8 cellular contexts compared by ENCODE assay signal in genomic region chr17:44778656-44779210, GRCh38. TPM values are rescaled to one million over a fixed set of nuclear protein-coding genes. Genes with fewer than 3 reads are reported as not detected.
DNase-seq lines count a peak whose midpoint lies in the region; ATAC-seq, FAIRE-seq and TF ChIP-seq lines count a peak whose summit lies in the region.

No MANE protein-coding gene starts in this region.

- no peak overlapping the region for H2AFZ ChIP-seq in keratinocyte (ENCODE audit: control insufficient read depth, low read length)

- FAIRE-seq in keratinocyte (lab: Jason Lieb, UNC) = no peak

- POLR2A ChIA-PET in activated CD8-positive, alpha-beta T cell treated with anti-CD3 and anti-CD28 coated beads for 36 hours (lab: Charles Lee) = interaction anchor here (0.5 to 1.0 kb wide), 2 partner anchors 86 to 112 kb away, joined by 3 read pairs; no protein-coding TSS in a partner anchor

- TF ChIP-seq POLR2A in uterus (IDR thresholded peaks at IDR 0.05) = no peak

- peaks cover 3% of the 10 kb centered on the region for H3K27me3 Mint-ChIP-seq in activated CD8-positive, alpha-beta T cell treated with anti-CD3 and anti-CD28 coated beads for 36 hours

- TF ChIP-seq CTCF in left ventricle myocardium inferior (IDR thresholded peaks at IDR 0.05; ENCODE audit: borderline replicate concordance) (no peak), keratinocyte (optimal IDR thresholded peaks at IDR 0.05 in 1 of 3, IDR thresholded peaks at IDR 0.05 in 1 of 3, conservative IDR thresholded peaks at IDR 0.05 in 1 of 3; ENCODE audit: extremely low read depth in 1 of 3, insufficient read depth in 2 of 3, low read length in 3 of 3) (no peak), uterus (IDR thresholded peaks at IDR 0.05) (no peak)
- TF ChIP-seq CTCF in activated CD8-positive, alpha-beta T cell treated with anti-CD3 and anti-CD28 coated beads for 36 hours (IDR thresholded peaks at IDR 0.05) = no peak

- H3K4me1 Mint-ChIP-seq in activated CD8-positive, alpha-beta T cell treated with anti-CD3 and anti-CD28 coated beads for 36 hours (ENCODE audit: low read depth) = peaks cover 5% of the 10 kb centered on the region

- H3K27ac ChIP-seq in left ventricle myocardium inferior (replicated peaks) (peak overlapping the region; percentile 93), keratinocyte (ENCODE audit: control insufficient read depth, insufficient read depth, low read length) (no peak overlapping the region), uterus (peak overlapping the region; percentile 78 to 91)

- no peak for DNase-seq in left ventricle myocardium inferior
- no peak for DNase-seq in left ventricle myocardium superior
- no peak for DNase-seq in activated CD8-positive, alpha-beta T cell treated with anti-CD3 and anti-CD28 coated beads for 36 hours
- no peak for DNase-seq in keratinocyte (ENCODE audit: low read depth, low spot score)
- DNase-seq in uterus = no peak
- DNase-seq in NCI-H345 (lab: John Stamatoyannopoulos, UW) = no peak
- no peak for DNase-seq in mesenteric fat pad (ENCODE audit: low spot score)

- peak overlapping the region; percentile 15 for H3K4me3 Mint-ChIP-seq in activated CD8-positive, alpha-beta T cell treated with anti-CD3 and anti-CD28 coated beads for 36 hours

- H3K9ac ChIP-seq in keratinocyte (ENCODE audit: control insufficient read depth, extremely low read depth, insufficient read depth, low read length) = no peak overlapping the region

- H3K9me3 Mint-ChIP-seq in activated CD8-positive, alpha-beta T cell treated with anti-CD3 and anti-CD28 coated beads for 36 hours = no peaks in the 10 kb centered on the region

- intact Hi-C loops in left ventricle myocardium inferior (cut with micrococcal nuclease) = loop anchor here (2.0 to 10.0 kb wide), 2 partner anchors 86 to 236 kb away; no protein-coding TSS in a partner anchor
- intact Hi-C loops in left ventricle myocardium superior (cut with micrococcal nuclease) = loop anchor here (5.0 to 10.0 kb wide), 2 partner anchors 89 to 246 kb away; no protein-coding TSS in a partner anchor
- intact Hi-C loops in activated CD8-positive, alpha-beta T cell treated with anti-CD3 and anti-CD28 coated beads for 36 hours (cut with micrococcal nuclease) = no loop called here
- intact Hi-C loops in uterus (cut with DNase I; ENCODE audit: low total_unique reads) = loop anchor here (5.0 kb wide), 1 partner anchor 89 kb away; no protein-coding TSS in a partner anchor

- no peak for ATAC-seq in left ventricle myocardium superior
- no peak for ATAC-seq in activated CD8-positive, alpha-beta T cell treated with anti-CD3 and anti-CD28 coated beads for 36 hours
- ATAC-seq in HG03432 (IDR thresholded peaks at IDR 0.05; ENCODE audit: unreplicated experiment) = no peak

- H3K27me3 ChIP-seq in left ventricle myocardium inferior (ENCODE audit: low read depth) = peaks cover 1% of the 10 kb centered on the region
- H3K27me3 ChIP-seq in keratinocyte (ENCODE audit: control insufficient read depth, extremely low read depth, insufficient read depth, low read length) = peaks cover 18% of the 10 kb centered on the region
- no peaks in the 10 kb centered on the region for H3K27me3 ChIP-seq in uterus

- CTCF ChIA-PET in activated CD8-positive, alpha-beta T cell treated with anti-CD3 and anti-CD28 coated beads for 36 hours (lab: Charles Lee) = interaction anchor here (0.8 to 13.0 kb wide), 28 partner anchors 13 to 357 kb away, joined by 3 to 205 read pairs (median 5); partner anchors contain the start of genes ACBD4 and EFTUD2

- no peaks in the 10 kb centered on the region for H3K9me1 ChIP-seq in keratinocyte (ENCODE audit: control insufficient read depth, extremely low read depth, insufficient read depth, low read length)

- H3K4me2 ChIP-seq in keratinocyte (ENCODE audit: control insufficient read depth, extremely low read depth, insufficient read depth, low read depth, low read length) = peak overlapping the region; percentile 91

- H3K9me3 ChIP-seq in left ventricle myocardium inferior (replicated peaks) = no peaks in the 10 kb centered on the region
- H3K9me3 ChIP-seq in keratinocyte (ENCODE audit: control insufficient read depth, low read depth, low read length) = no peaks in the 10 kb centered on the region
- no peaks in the 10 kb centered on the region for H3K9me3 ChIP-seq in uterus

- no peak overlapping the region for H3K27ac Mint-ChIP-seq in activated CD8-positive, alpha-beta T cell treated with anti-CD3 and anti-CD28 coated beads for 36 hours

- H3K4me3 ChIP-seq in left ventricle myocardium inferior (peak overlapping the region; percentile 63), keratinocyte (ENCODE audit: control insufficient read depth in 2 of 3, extremely low read depth in 1 of 3, insufficient read depth in 2 of 3, low read depth in 1 of 3, low read length in 3 of 3) (peak overlapping the region in 1 of 3 experiments; percentile 65), uterus (no peak overlapping the region)

- H3K36me3 Mint-ChIP-seq in activated CD8-positive, alpha-beta T cell treated with anti-CD3 and anti-CD28 coated beads for 36 hours (ENCODE audit: low read depth) = no peaks in the 10 kb centered on the region

- no peaks in the 10 kb centered on the region for H4K20me1 ChIP-seq in keratinocyte (ENCODE audit: control insufficient read depth, extremely low read depth, insufficient read depth, low read length)

- dilution Hi-C loops in keratinocyte (cut with MboI; ENCODE audit: extremely low pct_ligation_motif_present, low sequenced_read_pairs) = no loop called here

- H3K79me2 ChIP-seq in keratinocyte (ENCODE audit: control insufficient read depth, insufficient read depth, low read length) = no peaks in the 10 kb centered on the region

- no peaks in the 10 kb centered on the region for H3K36me3 ChIP-seq in left ventricle myocardium inferior
- no peaks in the 10 kb centered on the region for H3K36me3 ChIP-seq in keratinocyte (ENCODE audit: control insufficient read depth in 2 of 2, extremely low read depth in 1 of 2, insufficient read depth in 2 of 2, low read length in 2 of 2)
- H3K36me3 ChIP-seq in uterus = no peaks in the 10 kb centered on the region

- H3K4me1 ChIP-seq in left ventricle myocardium inferior (peaks cover 67% of the 10 kb centered on the region), keratinocyte (ENCODE audit: control insufficient read depth, extremely low read depth, insufficient read depth, low read length) (peaks cover 18% of the 10 kb centered on the region), uterus (peaks cover 0 to 24% of the 10 kb centered on the region in 2 donors)

RNA-seq across cellular contexts. Expression of gene ADAM11, which starts 19.9 kb away (rescaled TPM):
- 7.3 TPM for total RNA-seq in left ventricle myocardium inferior
- total RNA-seq in left ventricle myocardium superior = 27.2 TPM
- under 1 TPM; 0.07 to 0.27 TPM for total RNA-seq in activated CD8-positive, alpha-beta T cell treated with anti-CD3 and anti-CD28 coated beads for 36 hours
- 0.03 to 0.17 TPM (median 0.15 TPM) in 3 replicates for polyA plus RNA-seq in keratinocyte
- polyA plus RNA-seq in keratinocyte (2011; ENCODE audit: low read depth) = not detected
- 0.04 TPM in 1 of 2 replicates, not detected in the other for polyA plus RNA-seq in keratinocyte (2011; cell fraction: cytosol; rRNA removed)
- 0.08 and 0.15 TPM in 2 replicates for polyA plus RNA-seq in keratinocyte (2011; cell fraction: nucleus; rRNA removed)
- 0.06 TPM in 2 replicates for polyA plus RNA-seq in keratinocyte (2012; ENCODE audit: low replicate concordance)
- polyA minus RNA-seq in keratinocyte = 0.03 to 0.20 TPM in 2 of 3 replicates, not detected in the other
- not detected for polyA minus RNA-seq in keratinocyte (2011; cell fraction: cytosol; rRNA and poly(A)+ RNA removed)
- polyA minus RNA-seq in keratinocyte (2011; cell fraction: nucleus; rRNA and poly(A)+ RNA removed) = not detected in 2 replicates
- 1 to 10 TPM; 1.2 to 5.5 (median 2.1) TPM for total RNA-seq in uterus
- 0.67 TPM for total RNA-seq in mesenteric fat pad

RNA-seq across cellular contexts. Expression of gene GJC1, which starts 51.4 kb away (rescaled TPM):
- 18.8 TPM for total RNA-seq in left ventricle myocardium inferior
- 18.6 TPM for total RNA-seq in left ventricle myocardium superior
- total RNA-seq in activated CD8-positive, alpha-beta T cell treated with anti-CD3 and anti-CD28 coated beads for 36 hours = 1 to 10 TPM; 5.6 TPM
- polyA plus RNA-seq in keratinocyte = 6.5 to 17.1 TPM (median 11.1 TPM) in 3 replicates
- polyA plus RNA-seq in keratinocyte (2011; ENCODE audit: low read depth) = 3.8 TPM
- 4.0 and 6.4 TPM in 2 replicates for polyA plus RNA-seq in keratinocyte (2011; cell fraction: cytosol; rRNA removed)
- 17.4 and 18.2 TPM in 2 replicates for polyA plus RNA-seq in keratinocyte (2011; cell fraction: nucleus; rRNA removed)
- 4.6 and 16.1 TPM in 2 replicates for polyA plus RNA-seq in keratinocyte (2012; ENCODE audit: low replicate concordance)
- polyA minus RNA-seq in keratinocyte = 23.8 to 26.1 TPM (median 25.0 TPM) in 3 replicates
- polyA minus RNA-seq in keratinocyte (2011; cell fraction: cytosol; rRNA and poly(A)+ RNA removed) = 6.3 TPM
- polyA minus RNA-seq in keratinocyte (2011; cell fraction: nucleus; rRNA and poly(A)+ RNA removed) = 9.0 and 20.6 TPM in 2 replicates
- total RNA-seq in uterus = 10 to 100 TPM; 10.6 to 79.4 (median 50.2) TPM
- 17.1 TPM for total RNA-seq in mesenteric fat pad
